Comparison of ENCODE assay signal across 1 cellular context in genomic region chr6:27332692-27333641, GRCh38.
A peak's percentile ranks its signal among the peaks of the same experiment; 100 is the strongest.
TF ChIP-seq lines count a peak whose summit lies in the region.

No MANE protein-coding gene starts in this region.

TF ChIP-seq in K562, 482 proteins besides CTCF, POLR2A, EP300 and RAD21 (continued from another document and continues in another):
- TF ChIP-seq ZHX1 (conservative IDR thresholded peaks at IDR 0.05; ENCODE audit: low read length) (no peak), RFX1 (IDR thresholded peaks at IDR 0.05) (no peak), ZNF431 (CRISPR knock-in tag; IDR thresholded peaks at IDR 0.05) (no peak), NR2C1 (IDR thresholded peaks at IDR 0.05) (no peak), NR2C1 (tag; IDR thresholded peaks at IDR 0.05) (peak; percentile 59), ATF4 (CRISPR knock-in tag; IDR thresholded peaks at IDR 0.05) (no peak), GMEB1 (CRISPR knock-in tag; IDR thresholded peaks at IDR 0.05) (no peak), MXI1 (IDR thresholded peaks at IDR 0.05; ENCODE audit: low read depth, low read length) (no peak), GTF3C2 (IDR thresholded peaks at IDR 0.05; ENCODE audit: borderline replicate concordance, extremely low read depth, insufficient read length) (peak; percentile 90), UBTF (IDR thresholded peaks at IDR 0.05; ENCODE audit: borderline replicate concordance in 1 of 2, low read depth in 2 of 2, low read length in 2 of 2) (peak in 1 of 2 experiments; percentile 36; a peak in 1 of 4 replicates), SMARCB1 (IDR thresholded peaks at IDR 0.05; ENCODE audit: insufficient read length, low read depth) (no peak), HES1 (IDR thresholded peaks at IDR 0.05; ENCODE audit: low read depth) (peak; percentile 31; the same call in 1 of the 2 replicates), POLR2H (tag; IDR thresholded peaks at IDR 0.05; ENCODE audit: low read depth) (peak; percentile 100), TCF3 (CRISPR knock-in tag; IDR thresholded peaks at IDR 0.05) (no peak; the same call in 1 of the 2 replicates), BACH1 (tag; IDR thresholded peaks at IDR 0.05) (peak; percentile 29; the same call in 1 of the 2 replicates), ZNF140 (CRISPR knock-in tag; IDR thresholded peaks at IDR 0.05) (no peak), HNRNPLL (IDR thresholded peaks at IDR 0.05; ENCODE audit: low read depth, low read length, poor library complexity, severe bottlenecking) (peak; percentile 34), HEY1 (CRISPR knock-in tag; IDR thresholded peaks at IDR 0.05; ENCODE audit: borderline replicate concordance) (no peak), ZNF778 (CRISPR knock-in tag; IDR thresholded peaks at IDR 0.05) (no peak), ZNF224 (CRISPR knock-in tag; IDR thresholded peaks at IDR 0.05) (no peak; the same call in 1 of the 2 replicates), ZC3H4 (CRISPR knock-in tag; IDR thresholded peaks at IDR 0.05; ENCODE audit: borderline replicate concordance) (no peak), ZNF644 (tag; IDR thresholded peaks at IDR 0.05; ENCODE audit: low read depth) (no peak), NRF1 (conservative IDR thresholded peaks at IDR 0.05 in 1 of 2, IDR thresholded peaks at IDR 0.05 in 1 of 2) (peak; percentile 24 to 34; a peak in 3 of 4 replicates), ESRRB (CRISPR knock-in tag; IDR thresholded peaks at IDR 0.05; ENCODE audit: borderline replicate concordance) (no peak), DACH1 (IDR thresholded peaks at IDR 0.05; ENCODE audit: partially characterized antibody) (peak; percentile 78), ATF1 (CRISPR knock-in tag; IDR thresholded peaks at IDR 0.05) (no peak), ATF1 (tag; IDR thresholded peaks at IDR 0.05) (peak; percentile 79), MLLT1 (IDR thresholded peaks at IDR 0.05) (peak; percentile 37 to 53; a peak in 1 of 4 replicates), RHOXF2B (CRISPR knock-in tag; conservative IDR thresholded peaks at IDR 0.05) (no peak), KDM2B (CRISPR knock-in tag; IDR thresholded peaks at IDR 0.05) (0 out of 2 replicates have a peak, but pooled peaks have one; percentile 83), MTA1 (IDR thresholded peaks at IDR 0.05; ENCODE audit: borderline replicate concordance) (peak; percentile 85), KDM4B (IDR thresholded peaks at IDR 0.05; ENCODE audit: borderline replicate concordance in 2 of 2, low read depth in 1 of 2) (no peak; a peak in 1 of 4 replicates), SRF (CRISPR knock-in tag; IDR thresholded peaks at IDR 0.05) (0 out of 4 replicates have a peak, but pooled peaks of 1 of the 2 experiments have one; percentile 34), ZNF76 (CRISPR knock-in tag; IDR thresholded peaks at IDR 0.05; ENCODE audit: borderline replicate concordance) (no peak), L3MBTL2 (IDR thresholded peaks at IDR 0.05) (peak; percentile 60), ZNF197 (CRISPR knock-in tag; IDR thresholded peaks at IDR 0.05; ENCODE audit: low read depth) (no peak), RBM14 (IDR thresholded peaks at IDR 0.05; ENCODE audit: borderline replicate concordance, insufficient read depth, low read depth, low read length) (no peak), SIN3B (IDR thresholded peaks at IDR 0.05; ENCODE audit: low read depth) (no peak; the same call in 1 of the 2 replicates), ZNF146 (CRISPR knock-in tag; IDR thresholded peaks at IDR 0.05; ENCODE audit: unreplicated experiment) (no peak), GTF2A2 (tag; IDR thresholded peaks at IDR 0.05) (no peak), E2F6 (IDR thresholded peaks at IDR 0.05; ENCODE audit: borderline replicate concordance in 1 of 2, extremely low read depth in 1 of 2, insufficient read depth in 1 of 2, insufficient read length in 1 of 2, low read depth in 1 of 2, low read length in 1 of 2, poor library complexity in 1 of 2, severe bottlenecking in 1 of 2) (no peak), PKNOX1 (IDR thresholded peaks at IDR 0.05) (no peak), SRSF7 (optimal IDR thresholded peaks at IDR 0.05; ENCODE audit: low read depth, low read length) (no peak), PHF20 (IDR thresholded peaks at IDR 0.05; ENCODE audit: partially characterized antibody) (peak; percentile 72), CC2D1A (IDR thresholded peaks at IDR 0.05) (peak; percentile 54; the same call in 1 of the 2 replicates), YBX1 (IDR thresholded peaks at IDR 0.05) (no peak), NBN (IDR thresholded peaks at IDR 0.05; ENCODE audit: low read depth) (0 out of 2 replicates have a peak, but pooled peaks have one; percentile 69), HINFP (tag; conservative IDR thresholded peaks at IDR 0.05; ENCODE audit: low read depth) (no peak), MED1 (CRISPR knock-in tag; IDR thresholded peaks at IDR 0.05; ENCODE audit: borderline replicate concordance) (no peak), CCAR2 (IDR thresholded peaks at IDR 0.05; ENCODE audit: low read depth, low read length) (peak; percentile 100), RBM34 (IDR thresholded peaks at IDR 0.05; ENCODE audit: borderline replicate concordance, insufficient read depth, low read length) (no peak), PTRF (tag; IDR thresholded peaks at IDR 0.05) (no peak), CAMTA2 (CRISPR knock-in tag; conservative IDR thresholded peaks at IDR 0.05) (no peak), U2AF2 (optimal IDR thresholded peaks at IDR 0.05; ENCODE audit: low read depth, low read length) (no peak)
